Comparison of ENCODE assay signal across 8 cellular contexts in the genomic region with DNA sequence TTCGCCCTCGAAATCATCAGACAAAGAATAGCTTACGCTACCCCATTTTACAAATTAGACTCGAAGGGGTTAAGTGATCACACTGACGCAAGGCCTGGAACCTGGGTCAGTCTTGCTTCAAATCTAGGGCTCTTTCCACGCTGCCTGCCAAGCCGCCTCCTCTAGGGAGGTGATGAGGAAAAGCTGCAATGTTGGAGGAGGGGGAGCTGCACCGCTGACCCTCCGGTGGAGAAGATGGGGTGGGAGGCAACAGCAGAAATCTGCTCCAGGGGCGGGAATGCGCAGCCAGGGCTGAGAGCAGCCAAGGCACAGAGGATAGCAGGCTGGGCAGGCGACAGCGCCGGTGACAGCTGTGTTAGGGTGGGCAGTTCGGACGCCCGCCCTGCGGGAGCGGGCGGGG. TPM values are rescaled to one million over a fixed set of nuclear protein-coding genes. Genes with fewer than 3 reads are reported as not detected.
DNase-seq lines count a peak whose midpoint lies in the region; ATAC-seq and TF ChIP-seq lines count a peak whose summit lies in the region.

No MANE protein-coding gene starts in this region.

- H3K4me3 ChIP-seq in DND-41 (ENCODE audit: low read depth in 1 of 2, low read length in 2 of 2) (peak overlapping the region; percentile 71 to 86), SK-N-MC (peak overlapping the region; percentile 100), fibroblast of the aortic adventitia (ENCODE audit: low read depth, low read length) (peak overlapping the region; percentile 94)

- H3K27ac ChIP-seq in DND-41 (ENCODE audit: low read length) (peak overlapping the region; percentile 100), SK-N-MC (no peak overlapping the region)

- intact Hi-C loops in posterior vena cava (cut with DNase I): loop anchor here in 1 of 2 donors (5.0 kb wide), 1 partner anchor 49 kb away; a partner anchor contains a TSS

- POLR2A ChIA-PET in GM10248 (lab: Yijun Ruan, JAX): interaction anchor here (2.9 kb wide), 1 partner anchor 11 kb away, joined by 10 read pairs; a partner anchor contains a TSS

- H3K79me2 ChIP-seq in DND-41 (ENCODE audit: insufficient read depth, low read length): peaks cover 26% of the 10 kb centered on the region

- peak overlapping the region; percentile 83 for H3K4me2 ChIP-seq in DND-41 (ENCODE audit: insufficient read depth, low read length)

- DNase-seq in DND-41 (no peak), SK-N-MC (ENCODE audit: low read depth, low spot score) (no peak), fibroblast of the aortic adventitia (ENCODE audit: low read depth) (peak; percentile 44), posterior vena cava (ENCODE audit: low spot score) (peak; percentile 91), GM10248 (ENCODE audit: extremely low spot score) (no peak)

- TF ChIP-seq CTCF in DND-41 (IDR thresholded peaks at IDR 0.05; ENCODE audit: borderline replicate concordance, extremely low read depth, low read length, poor library complexity, severe bottlenecking): no peak
- no peak for TF ChIP-seq CTCF in fibroblast of the aortic adventitia (IDR thresholded peaks at IDR 0.05; ENCODE audit: insufficient read depth, low read length)
- no peak for TF ChIP-seq CTCF in GM10248 (IDR thresholded peaks at IDR 0.05; ENCODE audit: control extremely low read depth, extremely low read depth, low read depth, missing control alignments)

- H4K20me1 ChIP-seq in DND-41 (ENCODE audit: insufficient read depth, low read length): peaks cover 20% of the 10 kb centered on the region

- H3K9me3 ChIP-seq in DND-41 (ENCODE audit: insufficient read depth, low read length, severe bottlenecking) (no peaks in the 10 kb centered on the region), SK-N-MC (ENCODE audit: low read depth, low read length) (no peaks in the 10 kb centered on the region)

- no peaks in the 10 kb centered on the region for H3K27me3 ChIP-seq in DND-41 (ENCODE audit: insufficient read depth, low read length, poor library complexity)

- peaks cover 29% of the 10 kb centered on the region for H3K4me1 ChIP-seq in DND-41 (ENCODE audit: insufficient read depth, low read length)

- H3K9ac ChIP-seq in DND-41 (ENCODE audit: low read depth, low read length) (peak overlapping the region; percentile 82), SK-N-MC (ENCODE audit: insufficient read length) (peak overlapping the region; percentile 99)

- H3K36me3 ChIP-seq in DND-41 (ENCODE audit: insufficient read depth, low read length) (peaks cover 43% of the 10 kb centered on the region), SK-N-MC (ENCODE audit: insufficient read depth, low read length) (peaks cover 11% of the 10 kb centered on the region; the same call in 1 of the 2 replicates)

- CTCF ChIA-PET in GM10248 (lab: Yijun Ruan, JAX): interaction anchor here (1.7 to 4.6 kb wide), 4 partner anchors 12 to 23 kb away, joined by 4 to 22 read pairs (median 13); a partner anchor contains a TSS

- peak overlapping the region; percentile 96 for H2AFZ ChIP-seq in DND-41 (ENCODE audit: low read depth, low read length)

- ATAC-seq in DND-41 (ENCODE audit: insufficient read depth, low read depth) (no peak), HG03097 (IDR thresholded peaks at IDR 0.05; ENCODE audit: low FRiP score, unreplicated experiment) (no peak), HG02623 (IDR thresholded peaks at IDR 0.05; ENCODE audit: unreplicated experiment) (no peak), HG03571 (IDR thresholded peaks at IDR 0.05; ENCODE audit: unreplicated experiment) (no peak)

RNA-seq across cellular contexts. Expression of a gene that starts 0.6 kb away (rescaled TPM):
- total RNA-seq in fibroblast of the aortic adventitia (ENCODE audit: low replicate concordance) (10.4 and 24.3 TPM in 2 replicates), posterior vena cava (10 to 100 TPM; 52.7 to 57.0 TPM)

RNA-seq across cellular contexts. Expression of a gene that starts 11.6 kb away (rescaled TPM):
- total RNA-seq in fibroblast of the aortic adventitia (ENCODE audit: low replicate concordance) (24.2 and 34.7 TPM in 2 replicates), posterior vena cava (10 to 100 TPM; 34.1 to 39.3 TPM)

RNA-seq across cellular contexts. Expression of a gene that starts 11.8 kb away (rescaled TPM):
- total RNA-seq in fibroblast of the aortic adventitia (ENCODE audit: low replicate concordance) (239 and 640 TPM in 2 replicates), posterior vena cava (100 to 1,000 TPM; 725 to 753 TPM)

RNA-seq across cellular contexts. Expression of a gene that starts 16.2 kb away (rescaled TPM):
- total RNA-seq in fibroblast of the aortic adventitia (ENCODE audit: low replicate concordance): 9.9 and 30.4 TPM in 2 replicates
- total RNA-seq in posterior vena cava: 1 to 10 TPM; 6.0 to 6.3 TPM

RNA-seq across cellular contexts. Expression of a gene that starts 22.1 kb away (rescaled TPM):
- total RNA-seq in fibroblast of the aortic adventitia (ENCODE audit: low replicate concordance) (9.2 and 10.0 TPM in 2 replicates), posterior vena cava (1 to 10 TPM; 3.1 to 4.0 TPM)

Comparison
In these comparisons a context has a peak if more than half of its experiments do, and no peak if none do; other contexts are left out.
1. DNase-seq: peak in fibroblast of the aortic adventitia (single experiment) and posterior vena cava (single experiment); none in DND-41 (single experiment), SK-N-MC (single experiment) and GM10248 (single experiment).
2. Peak in every context shown above with its lines, with median percentiles within 50 percentile points of each other: H3K4me3 ChIP-seq.